Comparison of ENCODE assay signal across 8 cellular contexts in genomic region chr4:49120804-49121203, GRCh38.
A peak's percentile ranks its signal among the peaks of the same experiment; 100 is the strongest.
DNase-seq lines count a peak whose midpoint lies in the region; ATAC-seq lines count a peak whose summit lies in the region.
"Not testable (repeated sequence)": the region's sequence is repeated elsewhere in the genome, so short reads cannot be mapped to it uniquely, and the experiment has no call there.

No MANE protein-coding gene starts in this region.

- H3K36me3 Mint-ChIP-seq in activated naive CD8-positive, alpha-beta T cell treated with anti-CD3 and anti-CD28 coated beads, Interleukin-2, amount 50 U/mL, for 24 hours (ENCODE audit: low read depth), result peaks cover 44% of the 10 kb centered on the region

- not testable (repeated sequence) for H3K27me3 Mint-ChIP-seq in activated naive CD8-positive, alpha-beta T cell treated with anti-CD3 and anti-CD28 coated beads, Interleukin-2, amount 50 U/mL, for 24 hours

- peaks cover 48% of the 10 kb centered on the region for H3K9me3 Mint-ChIP-seq in activated naive CD8-positive, alpha-beta T cell treated with anti-CD3 and anti-CD28 coated beads, Interleukin-2, amount 50 U/mL, for 24 hours

- DNase-seq in Ammon's horn (ENCODE audit: low spot score), result peak; percentile 78
- DNase-seq in LHCN-M2 (ENCODE audit: low read depth), result peak; percentile 22
- not testable (repeated sequence) for DNase-seq in activated naive CD8-positive, alpha-beta T cell treated with anti-CD3 and anti-CD28 coated beads, Interleukin-2, amount 50 U/mL, for 24 hours
- DNase-seq in islet precursor cell, result peak; percentile 51
- DNase-seq in renal cortical epithelial cell (ENCODE audit: low read depth), result peak; percentile 81

- H3K4me1 Mint-ChIP-seq in activated naive CD8-positive, alpha-beta T cell treated with anti-CD3 and anti-CD28 coated beads, Interleukin-2, amount 50 U/mL, for 24 hours, result not testable (repeated sequence)

- H3K4me3 Mint-ChIP-seq in activated naive CD8-positive, alpha-beta T cell treated with anti-CD3 and anti-CD28 coated beads, Interleukin-2, amount 50 U/mL, for 24 hours, result not testable (repeated sequence)

- H3K27ac Mint-ChIP-seq in activated naive CD8-positive, alpha-beta T cell treated with anti-CD3 and anti-CD28 coated beads, Interleukin-2, amount 50 U/mL, for 24 hours, result peak overlapping the region; percentile 0

- ATAC-seq in GM19467 (IDR thresholded peaks at IDR 0.05; ENCODE audit: unreplicated experiment) (peak; percentile 20), HG03025 (IDR thresholded peaks at IDR 0.05; ENCODE audit: low FRiP score, unreplicated experiment) (peak; percentile 43), esophagus mucosa (peak; percentile 84)
- peak; percentile 39 for ATAC-seq in activated naive CD8-positive, alpha-beta T cell treated with anti-CD3 and anti-CD28 coated beads, Interleukin-2, amount 50 U/mL, for 24 hours

Comparison
In these comparisons a context has a peak if more than half of its experiments do, and no peak if none do; other contexts are left out.
1. ATAC-seq: peak in every context shown above with its lines; median percentile 84 in esophagus mucosa; 43 in HG03025; 39 in activated naive CD8-positive, alpha-beta T cell treated with anti-CD3 and anti-CD28 coated beads, Interleukin-2, amount 50 U/mL, for 24 hours; 20 in GM19467.